In the genomic region with DNA sequence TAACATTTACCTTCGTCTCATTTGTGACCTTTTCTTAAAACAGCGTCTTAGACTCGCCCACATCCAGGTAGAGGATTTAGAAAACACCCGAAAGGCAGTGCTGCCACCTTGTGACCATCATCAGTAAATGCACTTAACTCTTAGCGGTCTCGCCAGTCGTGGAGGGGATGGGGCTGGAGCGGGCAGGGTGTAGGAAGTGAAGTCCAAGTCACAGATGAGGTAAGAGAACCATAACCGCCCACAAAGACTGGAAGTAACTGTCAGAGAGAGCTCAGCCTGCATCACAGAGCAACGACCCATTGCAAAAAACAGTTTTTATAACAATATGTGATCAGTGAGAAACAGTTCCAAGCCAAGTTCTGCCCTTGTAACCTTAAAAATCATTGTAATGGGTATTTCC, we compare ENCODE assay signal across 1 cellular context.
A peak's percentile ranks its signal among the peaks of the same experiment; 100 is the strongest.
TF ChIP-seq lines count a peak whose summit lies in the region.

No MANE protein-coding gene starts in this region.

TF ChIP-seq in HepG2, 621 proteins besides CTCF, POLR2A, EP300 and RAD21 (continues in another document):
- no peak for TF ChIP-seq ZFP36L1 (CRISPR knock-in tag; IDR thresholded peaks at IDR 0.05)
- TF ChIP-seq XBP1 (CRISPR knock-in tag; IDR thresholded peaks at IDR 0.05) = no peak
- TF ChIP-seq SMC3 (IDR thresholded peaks at IDR 0.05; ENCODE audit: low read length) = peak; percentile 22; the same call in 1 of the 2 replicates
- TF ChIP-seq MIXL1 (CRISPR knock-in tag; IDR thresholded peaks at IDR 0.05) = no peak
- TF ChIP-seq, protein P1, sequence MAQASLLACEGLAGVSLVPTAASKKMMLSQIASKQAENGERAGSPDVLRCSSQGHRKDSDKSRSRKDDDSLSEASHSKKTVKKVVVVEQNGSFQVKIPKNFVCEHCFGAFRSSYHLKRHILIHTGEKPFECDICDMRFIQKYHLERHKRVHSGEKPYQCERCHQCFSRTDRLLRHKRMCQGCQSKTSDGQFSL (CRISPR knock-in tag; IDR thresholded peaks at IDR 0.05) = no peak
- TF ChIP-seq HMG20A (CRISPR knock-in tag; IDR thresholded peaks at IDR 0.05; ENCODE audit: borderline replicate concordance) = no peak
- TF ChIP-seq, protein P2, sequence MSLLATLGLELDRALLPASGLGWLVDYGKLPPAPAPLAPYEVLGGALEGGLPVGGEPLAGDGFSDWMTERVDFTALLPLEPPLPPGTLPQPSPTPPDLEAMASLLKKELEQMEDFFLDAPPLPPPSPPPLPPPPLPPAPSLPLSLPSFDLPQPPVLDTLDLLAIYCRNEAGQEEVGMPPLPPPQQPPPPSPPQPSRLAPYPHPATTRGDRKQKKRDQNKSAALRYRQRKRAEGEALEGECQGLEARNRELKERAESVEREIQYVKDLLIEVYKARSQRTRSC (CRISPR knock-in tag; IDR thresholded peaks at IDR 0.05; ENCODE audit: low read depth) = no peak
- TF ChIP-seq CENPT (CRISPR knock-in tag; IDR thresholded peaks at IDR 0.05; ENCODE audit: low read depth) = no peak
- TF ChIP-seq ZNF264 (CRISPR knock-in tag; IDR thresholded peaks at IDR 0.05) = no peak
- TF ChIP-seq, protein P3, sequence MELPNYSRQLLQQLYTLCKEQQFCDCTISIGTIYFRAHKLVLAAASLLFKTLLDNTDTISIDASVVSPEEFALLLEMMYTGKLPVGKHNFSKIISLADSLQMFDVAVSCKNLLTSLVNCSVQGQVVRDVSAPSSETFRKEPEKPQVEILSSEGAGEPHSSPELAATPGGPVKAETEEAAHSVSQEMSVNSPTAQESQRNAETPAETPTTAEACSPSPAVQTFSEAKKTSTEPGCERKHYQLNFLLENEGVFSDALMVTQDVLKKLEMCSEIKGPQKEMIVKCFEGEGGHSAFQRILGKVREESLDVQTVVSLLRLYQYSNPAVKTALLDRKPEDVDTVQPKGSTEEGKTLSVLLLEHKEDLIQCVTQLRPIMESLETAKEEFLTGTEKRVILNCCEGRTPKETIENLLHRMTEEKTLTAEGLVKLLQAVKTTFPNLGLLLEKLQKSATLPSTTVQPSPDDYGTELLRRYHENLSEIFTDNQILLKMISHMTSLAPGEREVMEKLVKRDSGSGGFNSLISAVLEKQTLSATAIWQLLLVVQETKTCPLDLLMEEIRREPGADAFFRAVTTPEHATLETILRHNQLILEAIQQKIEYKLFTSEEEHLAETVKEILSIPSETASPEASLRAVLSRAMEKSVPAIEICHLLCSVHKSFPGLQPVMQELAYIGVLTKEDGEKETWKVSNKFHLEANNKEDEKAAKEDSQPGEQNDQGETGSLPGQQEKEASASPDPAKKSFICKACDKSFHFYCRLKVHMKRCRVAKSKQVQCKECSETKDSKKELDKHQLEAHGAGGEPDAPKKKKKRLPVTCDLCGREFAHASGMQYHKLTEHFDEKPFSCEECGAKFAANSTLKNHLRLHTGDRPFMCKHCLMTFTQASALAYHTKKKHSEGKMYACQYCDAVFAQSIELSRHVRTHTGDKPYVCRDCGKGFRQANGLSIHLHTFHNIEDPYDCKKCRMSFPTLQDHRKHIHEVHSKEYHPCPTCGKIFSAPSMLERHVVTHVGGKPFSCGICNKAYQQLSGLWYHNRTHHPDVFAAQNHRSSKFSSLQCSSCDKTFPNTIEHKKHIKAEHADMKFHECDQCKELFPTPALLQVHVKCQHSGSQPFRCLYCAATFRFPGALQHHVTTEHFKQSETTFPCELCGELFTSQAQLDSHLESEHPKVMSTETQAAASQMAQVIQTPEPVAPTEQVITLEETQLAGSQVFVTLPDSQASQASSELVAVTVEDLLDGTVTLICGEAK (IDR thresholded peaks at IDR 0.05) = no peak
- TF ChIP-seq, protein P3 (CRISPR knock-in tag; IDR thresholded peaks at IDR 0.05) = no peak
- TF ChIP-seq, protein P4, sequence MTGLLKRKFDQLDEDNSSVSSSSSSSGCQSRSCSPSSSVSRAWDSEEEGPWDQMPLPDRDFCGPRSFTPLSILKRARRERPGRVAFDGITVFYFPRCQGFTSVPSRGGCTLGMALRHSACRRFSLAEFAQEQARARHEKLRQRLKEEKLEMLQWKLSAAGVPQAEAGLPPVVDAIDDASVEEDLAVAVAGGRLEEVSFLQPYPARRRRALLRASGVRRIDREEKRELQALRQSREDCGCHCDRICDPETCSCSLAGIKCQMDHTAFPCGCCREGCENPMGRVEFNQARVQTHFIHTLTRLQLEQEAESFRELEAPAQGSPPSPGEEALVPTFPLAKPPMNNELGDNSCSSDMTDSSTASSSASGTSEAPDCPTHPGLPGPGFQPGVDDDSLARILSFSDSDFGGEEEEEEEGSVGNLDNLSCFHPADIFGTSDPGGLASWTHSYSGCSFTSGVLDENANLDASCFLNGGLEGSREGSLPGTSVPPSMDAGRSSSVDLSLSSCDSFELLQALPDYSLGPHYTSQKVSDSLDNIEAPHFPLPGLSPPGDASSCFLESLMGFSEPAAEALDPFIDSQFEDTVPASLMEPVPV (CRISPR knock-in tag; IDR thresholded peaks at IDR 0.05) = no peak
- TF ChIP-seq, protein P5, sequence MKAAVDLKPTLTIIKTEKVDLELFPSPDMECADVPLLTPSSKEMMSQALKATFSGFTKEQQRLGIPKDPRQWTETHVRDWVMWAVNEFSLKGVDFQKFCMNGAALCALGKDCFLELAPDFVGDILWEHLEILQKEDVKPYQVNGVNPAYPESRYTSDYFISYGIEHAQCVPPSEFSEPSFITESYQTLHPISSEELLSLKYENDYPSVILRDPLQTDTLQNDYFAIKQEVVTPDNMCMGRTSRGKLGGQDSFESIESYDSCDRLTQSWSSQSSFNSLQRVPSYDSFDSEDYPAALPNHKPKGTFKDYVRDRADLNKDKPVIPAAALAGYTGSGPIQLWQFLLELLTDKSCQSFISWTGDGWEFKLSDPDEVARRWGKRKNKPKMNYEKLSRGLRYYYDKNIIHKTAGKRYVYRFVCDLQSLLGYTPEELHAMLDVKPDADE (CRISPR knock-in tag; IDR thresholded peaks at IDR 0.05) = no peak
- no peak for TF ChIP-seq POGZ (CRISPR knock-in tag; IDR thresholded peaks at IDR 0.05)
- TF ChIP-seq XRCC5 (optimal IDR thresholded peaks at IDR 0.05; ENCODE audit: low read length) = peak; percentile 66
- TF ChIP-seq, protein P6, sequence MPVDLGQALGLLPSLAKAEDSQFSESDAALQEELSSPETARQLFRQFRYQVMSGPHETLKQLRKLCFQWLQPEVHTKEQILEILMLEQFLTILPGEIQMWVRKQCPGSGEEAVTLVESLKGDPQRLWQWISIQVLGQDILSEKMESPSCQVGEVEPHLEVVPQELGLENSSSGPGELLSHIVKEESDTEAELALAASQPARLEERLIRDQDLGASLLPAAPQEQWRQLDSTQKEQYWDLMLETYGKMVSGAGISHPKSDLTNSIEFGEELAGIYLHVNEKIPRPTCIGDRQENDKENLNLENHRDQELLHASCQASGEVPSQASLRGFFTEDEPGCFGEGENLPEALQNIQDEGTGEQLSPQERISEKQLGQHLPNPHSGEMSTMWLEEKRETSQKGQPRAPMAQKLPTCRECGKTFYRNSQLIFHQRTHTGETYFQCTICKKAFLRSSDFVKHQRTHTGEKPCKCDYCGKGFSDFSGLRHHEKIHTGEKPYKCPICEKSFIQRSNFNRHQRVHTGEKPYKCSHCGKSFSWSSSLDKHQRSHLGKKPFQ (CRISPR knock-in tag; IDR thresholded peaks at IDR 0.05; ENCODE audit: insufficient replicate concordance) = no peak
- TF ChIP-seq ZNF652 (CRISPR knock-in tag; IDR thresholded peaks at IDR 0.05; ENCODE audit: borderline replicate concordance, low read depth) = peak; percentile 90
- TF ChIP-seq, protein P7, sequence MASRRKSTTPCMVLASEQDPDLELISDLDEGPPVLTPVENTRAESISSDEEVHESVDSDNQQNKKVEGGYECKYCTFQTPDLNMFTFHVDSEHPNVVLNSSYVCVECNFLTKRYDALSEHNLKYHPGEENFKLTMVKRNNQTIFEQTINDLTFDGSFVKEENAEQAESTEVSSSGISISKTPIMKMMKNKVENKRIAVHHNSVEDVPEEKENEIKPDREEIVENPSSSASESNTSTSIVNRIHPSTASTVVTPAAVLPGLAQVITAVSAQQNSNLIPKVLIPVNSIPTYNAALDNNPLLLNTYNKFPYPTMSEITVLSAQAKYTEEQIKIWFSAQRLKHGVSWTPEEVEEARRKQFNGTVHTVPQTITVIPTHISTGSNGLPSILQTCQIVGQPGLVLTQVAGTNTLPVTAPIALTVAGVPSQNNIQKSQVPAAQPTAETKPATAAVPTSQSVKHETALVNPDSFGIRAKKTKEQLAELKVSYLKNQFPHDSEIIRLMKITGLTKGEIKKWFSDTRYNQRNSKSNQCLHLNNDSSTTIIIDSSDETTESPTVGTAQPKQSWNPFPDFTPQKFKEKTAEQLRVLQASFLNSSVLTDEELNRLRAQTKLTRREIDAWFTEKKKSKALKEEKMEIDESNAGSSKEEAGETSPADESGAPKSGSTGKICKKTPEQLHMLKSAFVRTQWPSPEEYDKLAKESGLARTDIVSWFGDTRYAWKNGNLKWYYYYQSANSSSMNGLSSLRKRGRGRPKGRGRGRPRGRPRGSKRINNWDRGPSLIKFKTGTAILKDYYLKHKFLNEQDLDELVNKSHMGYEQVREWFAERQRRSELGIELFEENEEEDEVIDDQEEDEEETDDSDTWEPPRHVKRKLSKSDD (CRISPR knock-in tag; IDR thresholded peaks at IDR 0.05; ENCODE audit: low read depth) = no peak
- no peak for TF ChIP-seq RORA (CRISPR knock-in tag; IDR thresholded peaks at IDR 0.05)
- peak; percentile 64; the same call in 1 of the 2 replicates for TF ChIP-seq KDM2A (CRISPR knock-in tag; IDR thresholded peaks at IDR 0.05; ENCODE audit: borderline replicate concordance, low read depth)
- no peak for TF ChIP-seq ZNF577 (CRISPR knock-in tag; IDR thresholded peaks at IDR 0.05; ENCODE audit: borderline replicate concordance, low read depth)
- TF ChIP-seq ZNF713 (CRISPR knock-in tag; IDR thresholded peaks at IDR 0.05) = no peak
- TF ChIP-seq, protein P8, sequence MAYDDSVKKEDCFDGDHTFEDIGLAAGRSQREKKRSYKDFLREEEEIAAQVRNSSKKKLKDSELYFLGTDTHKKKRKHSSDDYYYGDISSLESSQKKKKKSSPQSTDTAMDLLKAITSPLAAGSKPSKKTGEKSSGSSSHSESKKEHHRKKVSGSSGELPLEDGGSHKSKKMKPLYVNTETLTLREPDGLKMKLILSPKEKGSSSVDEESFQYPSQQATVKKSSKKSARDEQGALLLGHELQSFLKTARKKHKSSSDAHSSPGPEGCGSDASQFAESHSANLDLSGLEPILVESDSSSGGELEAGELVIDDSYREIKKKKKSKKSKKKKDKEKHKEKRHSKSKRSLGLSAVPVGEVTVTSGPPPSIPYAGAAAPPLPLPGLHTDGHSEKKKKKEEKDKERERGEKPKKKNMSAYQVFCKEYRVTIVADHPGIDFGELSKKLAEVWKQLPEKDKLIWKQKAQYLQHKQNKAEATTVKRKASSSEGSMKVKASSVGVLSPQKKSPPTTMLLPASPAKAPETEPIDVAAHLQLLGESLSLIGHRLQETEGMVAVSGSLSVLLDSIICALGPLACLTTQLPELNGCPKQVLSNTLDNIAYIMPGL (CRISPR knock-in tag; IDR thresholded peaks at IDR 0.05; ENCODE audit: borderline replicate concordance in 1 of 2, low read depth in 1 of 2) = 0 out of 4 replicates have a peak, but pooled peaks of 1 of the 2 experiments have one; percentile 41
- TF ChIP-seq ZFP1 (CRISPR knock-in tag; IDR thresholded peaks at IDR 0.05) = no peak
- TF ChIP-seq SOX6 (IDR thresholded peaks at IDR 0.05) = no peak
- TF ChIP-seq SOX6 (CRISPR knock-in tag; IDR thresholded peaks at IDR 0.05) = no peak
- TF ChIP-seq, protein P9, sequence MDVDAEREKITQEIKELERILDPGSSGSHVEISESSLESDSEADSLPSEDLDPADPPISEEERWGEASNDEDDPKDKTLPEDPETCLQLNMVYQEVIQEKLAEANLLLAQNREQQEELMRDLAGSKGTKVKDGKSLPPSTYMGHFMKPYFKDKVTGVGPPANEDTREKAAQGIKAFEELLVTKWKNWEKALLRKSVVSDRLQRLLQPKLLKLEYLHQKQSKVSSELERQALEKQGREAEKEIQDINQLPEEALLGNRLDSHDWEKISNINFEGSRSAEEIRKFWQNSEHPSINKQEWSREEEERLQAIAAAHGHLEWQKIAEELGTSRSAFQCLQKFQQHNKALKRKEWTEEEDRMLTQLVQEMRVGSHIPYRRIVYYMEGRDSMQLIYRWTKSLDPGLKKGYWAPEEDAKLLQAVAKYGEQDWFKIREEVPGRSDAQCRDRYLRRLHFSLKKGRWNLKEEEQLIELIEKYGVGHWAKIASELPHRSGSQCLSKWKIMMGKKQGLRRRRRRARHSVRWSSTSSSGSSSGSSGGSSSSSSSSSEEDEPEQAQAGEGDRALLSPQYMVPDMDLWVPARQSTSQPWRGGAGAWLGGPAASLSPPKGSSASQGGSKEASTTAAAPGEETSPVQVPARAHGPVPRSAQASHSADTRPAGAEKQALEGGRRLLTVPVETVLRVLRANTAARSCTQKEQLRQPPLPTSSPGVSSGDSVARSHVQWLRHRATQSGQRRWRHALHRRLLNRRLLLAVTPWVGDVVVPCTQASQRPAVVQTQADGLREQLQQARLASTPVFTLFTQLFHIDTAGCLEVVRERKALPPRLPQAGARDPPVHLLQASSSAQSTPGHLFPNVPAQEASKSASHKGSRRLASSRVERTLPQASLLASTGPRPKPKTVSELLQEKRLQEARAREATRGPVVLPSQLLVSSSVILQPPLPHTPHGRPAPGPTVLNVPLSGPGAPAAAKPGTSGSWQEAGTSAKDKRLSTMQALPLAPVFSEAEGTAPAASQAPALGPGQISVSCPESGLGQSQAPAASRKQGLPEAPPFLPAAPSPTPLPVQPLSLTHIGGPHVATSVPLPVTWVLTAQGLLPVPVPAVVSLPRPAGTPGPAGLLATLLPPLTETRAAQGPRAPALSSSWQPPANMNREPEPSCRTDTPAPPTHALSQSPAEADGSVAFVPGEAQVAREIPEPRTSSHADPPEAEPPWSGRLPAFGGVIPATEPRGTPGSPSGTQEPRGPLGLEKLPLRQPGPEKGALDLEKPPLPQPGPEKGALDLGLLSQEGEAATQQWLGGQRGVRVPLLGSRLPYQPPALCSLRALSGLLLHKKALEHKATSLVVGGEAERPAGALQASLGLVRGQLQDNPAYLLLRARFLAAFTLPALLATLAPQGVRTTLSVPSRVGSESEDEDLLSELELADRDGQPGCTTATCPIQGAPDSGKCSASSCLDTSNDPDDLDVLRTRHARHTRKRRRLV (CRISPR knock-in tag; IDR thresholded peaks at IDR 0.05) = no peak
- no peak for TF ChIP-seq TBX3 (IDR thresholded peaks at IDR 0.05; ENCODE audit: borderline replicate concordance)
- no peak for TF ChIP-seq AHR (CRISPR knock-in tag; IDR thresholded peaks at IDR 0.05)
